In the genomic region with DNA sequence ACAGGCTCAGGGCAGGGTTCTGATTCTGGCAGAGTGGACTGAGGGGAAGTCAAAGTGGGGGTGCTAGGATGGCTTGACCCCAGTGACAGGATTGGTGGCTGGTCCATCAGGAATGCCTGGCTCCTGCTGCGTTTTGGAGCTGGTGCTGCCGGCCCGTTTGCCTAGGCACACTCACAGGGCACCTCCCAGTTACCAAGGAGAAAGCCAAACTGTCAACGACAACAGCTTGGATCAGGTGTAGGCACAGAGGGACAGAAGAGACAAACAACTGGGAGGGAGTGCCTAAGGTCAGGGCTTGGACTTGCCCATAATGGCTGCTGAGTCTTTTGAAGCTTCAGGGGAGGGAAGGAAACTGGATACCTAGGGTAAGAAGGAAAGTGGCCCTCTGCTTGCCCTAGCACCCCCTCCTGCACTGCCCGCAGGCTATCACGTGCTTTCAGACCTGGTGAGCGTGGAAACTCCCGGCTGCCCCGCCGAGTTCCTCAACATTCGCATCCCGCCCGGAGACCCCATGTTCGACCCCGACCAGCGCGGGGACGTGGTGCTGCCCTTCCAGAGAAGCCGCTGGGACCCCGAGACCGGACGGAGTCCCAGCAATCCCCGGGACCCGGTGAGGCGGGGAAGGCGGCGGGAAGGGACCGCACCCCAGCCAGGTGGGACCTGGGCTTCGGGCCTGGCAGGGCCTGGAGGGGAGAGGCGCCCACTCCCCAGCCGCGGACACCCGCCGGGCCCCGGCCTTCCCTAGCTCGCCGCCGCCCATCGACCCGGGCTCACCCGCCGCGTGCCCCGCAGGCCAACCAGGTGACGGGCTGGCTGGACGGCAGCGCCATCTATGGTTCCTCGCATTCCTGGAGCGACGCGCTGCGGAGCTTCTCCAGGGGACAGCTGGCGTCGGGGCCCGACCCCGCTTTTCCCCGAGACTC, we compare ENCODE assay signal across 8 cellular contexts. TPM values are rescaled to one million over a fixed set of nuclear protein-coding genes. Genes with fewer than 3 reads are reported as not detected.
A peak's percentile ranks its signal among the peaks of the same experiment; 100 is the strongest.
DNase-seq lines count a peak whose midpoint lies in the region; ATAC-seq and TF ChIP-seq lines count a peak whose summit lies in the region.

No MANE protein-coding gene starts in this region.

- H3K4me1 Mint-ChIP-seq in T-cell: peaks cover 14 to 22% (median 17%) of the 10 kb centered on the region in 3 donors
- H3K4me1 Mint-ChIP-seq in progenitor cell of endocrine pancreas (ENCODE audit: low read depth): peaks cover 5% of the 10 kb centered on the region

- H3K4me3 ChIP-seq in cardiac muscle cell: no peak overlapping the region

- no peaks in the 10 kb centered on the region for H3K9me3 Mint-ChIP-seq in T-cell
- no peaks in the 10 kb centered on the region for H3K9me3 Mint-ChIP-seq in progenitor cell of endocrine pancreas (ENCODE audit: low read depth)

- DNase-seq in GM10266 (ENCODE audit: extremely low spot score): no peak
- peak in 3 of 34 experiments; percentile 22 to 31 (median 30) for DNase-seq in T-cell
- peak in 1 of 2 donors; percentile 50 for DNase-seq in cardiac muscle cell (ENCODE audit: low read depth in 1 of 2, low spot score in 1 of 2)
- peak; percentile 34 for DNase-seq in progenitor cell of endocrine pancreas (ENCODE audit: low spot score, unreplicated experiment)
- no peak for DNase-seq in NCI-H1092 (lab: John Stamatoyannopoulos, UW)
- no peak for DNase-seq in NOMO-1 treated with DMSO at 0.1 percent for 48 hours (lab: John Stamatoyannopoulos, UW; ENCODE audit: unreplicated experiment)
- no peak for DNase-seq in effector CD4-positive, alpha-beta T cell
- no peak for DNase-seq in HuH-7.5 (ENCODE audit: low spot score)

- peaks cover 69% of the 10 kb centered on the region for H3K27me3 ChIP-seq in cardiac muscle cell

- peak; percentile 29 for TF ChIP-seq CTCF in GM10266 (IDR thresholded peaks at IDR 0.05; ENCODE audit: control insufficient read depth, insufficient read depth, low read depth, missing control alignments)
- peak; percentile 20 for TF ChIP-seq CTCF in cardiac muscle cell (IDR thresholded peaks at IDR 0.05; ENCODE audit: low read depth, low read length)
- TF ChIP-seq CTCF in progenitor cell of endocrine pancreas (IDR thresholded peaks at IDR 0.05; ENCODE audit: unreplicated experiment): peak; percentile 46

- CTCF ChIA-PET in T-cell (lab: Charles Lee): no interaction called here

- H3K36me3 Mint-ChIP-seq in T-cell: no peaks in the 10 kb centered on the region
- H3K36me3 Mint-ChIP-seq in progenitor cell of endocrine pancreas (ENCODE audit: insufficient read depth): peaks cover 1% of the 10 kb centered on the region

- H3K27ac ChIP-seq in cardiac muscle cell: no peak overlapping the region

- peak; percentile 55 to 82 (median 66) for ATAC-seq in T-cell (replicated peaks in 1 of 4)

- H3K27ac Mint-ChIP-seq in T-cell (no peak overlapping the region), progenitor cell of endocrine pancreas (no peak overlapping the region)

- H3K4me3 Mint-ChIP-seq in T-cell (peak overlapping the region; percentile 47 to 73 (median 64)), progenitor cell of endocrine pancreas (ENCODE audit: low read depth) (peak overlapping the region; percentile 62)

- H3K4me1 ChIP-seq in cardiac muscle cell (ENCODE audit: low read depth): no peaks in the 10 kb centered on the region

- H3K36me3 ChIP-seq in cardiac muscle cell: no peaks in the 10 kb centered on the region

- POLR2A ChIA-PET in T-cell (lab: Charles Lee): no interaction called here

- H3K27me3 Mint-ChIP-seq in T-cell: peaks cover 37 to 58% of the 10 kb centered on the region in 2 donors
- peaks cover 62% of the 10 kb centered on the region for H3K27me3 Mint-ChIP-seq in progenitor cell of endocrine pancreas

- H3K9me3 ChIP-seq in cardiac muscle cell (ENCODE audit: low read depth): no peaks in the 10 kb centered on the region

RNA-seq across cellular contexts. Expression of gene DUOX1, which starts 5.1 kb away (rescaled TPM):
- total RNA-seq in T-cell (under 1 TPM in 4 of 5 donors, not detected in 1; 0.21 to 0.67 (median 0.34) TPM), cardiac muscle cell (0.04 and 0.45 TPM in 2 replicates), progenitor cell of endocrine pancreas (1.4 and 1.6 TPM in 2 replicates)
- polyA plus RNA-seq in cardiac muscle cell: 6.2 and 7.0 TPM in 2 replicates

RNA-seq across cellular contexts. Expression of gene DUOXA1, which starts 5.3 kb away (rescaled TPM):
- total RNA-seq in T-cell: 1 to 10 TPM in 2 of 5 donors, under 1 TPM in 3; 0.40 to 1.6 (median 0.91) TPM
- 0.04 and 0.09 TPM in 2 replicates for total RNA-seq in cardiac muscle cell
- polyA plus RNA-seq in cardiac muscle cell: 0.66 TPM in 1 of 2 replicates, not detected in the other
- 1.3 and 1.4 TPM in 2 replicates for total RNA-seq in progenitor cell of endocrine pancreas

RNA-seq across cellular contexts. Expression of gene DUOXA2, which starts 20.8 kb away (rescaled TPM):
- not detected for total RNA-seq in T-cell
- total RNA-seq in cardiac muscle cell: not detected in 2 replicates
- polyA plus RNA-seq in cardiac muscle cell: not detected in 2 replicates
- not detected in 2 replicates for total RNA-seq in progenitor cell of endocrine pancreas

RNA-seq across cellular contexts. Expression of gene DUOX2, which starts 21.0 kb away (rescaled TPM):
- total RNA-seq in T-cell (under 1 TPM in 3 of 5 donors, not detected in 2; 0.10 to 0.16 (median 0.12) TPM), cardiac muscle cell (0.14 and 0.54 TPM in 2 replicates), progenitor cell of endocrine pancreas (0.53 and 1.1 TPM in 2 replicates)
- polyA plus RNA-seq in cardiac muscle cell: 0.18 TPM in 1 of 2 replicates, not detected in the other

RNA-seq across cellular contexts. Expression of gene SHF, which starts 52.8 kb away (rescaled TPM):
- total RNA-seq in T-cell: 1 to 10 TPM; 5.1 to 6.5 (median 5.6) TPM
- total RNA-seq in cardiac muscle cell: 20.0 and 20.8 TPM in 2 replicates
- polyA plus RNA-seq in cardiac muscle cell: 24.9 and 26.9 TPM in 2 replicates
- total RNA-seq in progenitor cell of endocrine pancreas: 61.1 and 61.7 TPM in 2 replicates
